10 cellular contexts compared by ENCODE assay signal in the genomic region with DNA sequence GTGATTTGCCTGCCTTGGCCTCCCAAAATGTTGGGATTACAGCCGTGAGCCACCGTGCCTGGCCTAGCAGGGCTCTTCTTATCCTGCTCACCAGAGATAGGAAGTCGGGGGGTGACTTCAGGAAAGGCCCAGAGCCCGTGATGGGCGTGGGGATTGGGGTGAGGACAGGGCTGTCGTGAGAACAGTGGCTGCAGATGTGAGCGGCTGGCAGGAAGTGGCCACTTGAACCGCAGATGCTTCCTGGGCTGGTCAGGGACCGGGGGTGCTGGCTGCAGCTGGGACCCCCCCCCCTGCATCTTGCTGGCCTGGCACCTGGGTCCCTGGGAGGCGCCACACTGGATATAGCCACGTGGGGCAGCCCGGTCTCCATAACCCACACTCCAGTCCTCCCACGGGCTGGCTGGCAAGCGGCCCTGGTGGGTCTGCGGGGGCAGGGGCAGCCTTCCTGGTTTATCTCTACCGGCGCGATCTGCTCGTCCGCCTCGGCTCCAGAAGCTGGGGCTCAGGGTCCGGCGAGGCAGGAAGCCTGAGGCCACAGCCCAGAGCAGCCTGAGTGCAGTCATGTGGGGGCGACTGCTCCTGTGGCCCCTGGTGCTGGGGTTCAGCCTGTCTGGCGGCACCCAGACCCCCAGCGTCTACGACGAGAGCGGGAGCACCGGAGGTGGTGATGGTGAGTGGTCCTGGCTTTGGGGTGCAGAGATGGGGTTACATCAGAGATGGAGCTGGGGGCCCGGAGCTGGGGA. TPM values are rescaled to one million over a fixed set of nuclear protein-coding genes. Genes with fewer than 3 reads are reported as not detected.
DNase-seq lines count a peak whose midpoint lies in the region; ATAC-seq, FAIRE-seq and TF ChIP-seq lines count a peak whose summit lies in the region.
"Had no signal": no experiment of that assay in that cellular context is flagged by ENCODE, and none has a peak within 500 bp of the region (broad histone marks: within the 10 kb centered on the region; RNA-seq: fewer than 3 reads in every experiment).

Gene F2RL3, plus strand, starts transcription at position 371 of the 743 bp plus-strand sequence. Its CDS starts 191 bp downstream, at position 562.

- peaks cover 6% of the 10 kb centered on the region for H3K4me1 Mint-ChIP-seq in CD8-positive, alpha-beta T cell (ENCODE audit: low read depth)

- intact Hi-C loops in endothelial cell of umbilical vein (cut with micrococcal nuclease): loop anchor here (1.0 to 5.0 kb wide), 4 partner anchors 9 to 36 kb away; no protein-coding TSS in a partner anchor
- intact Hi-C loops in gastrocnemius medialis (cut with DNase I; ENCODE audit: low total_unique reads): no loop called here
- intact Hi-C loops in CD8-positive, alpha-beta T cell (cut with DNase I, micrococcal nuclease): no loop called here

- H3K27ac ChIP-seq in KMS-11 (peak within 1 kb of the TSS; percentile 60), endothelial cell of umbilical vein (ENCODE audit: insufficient read depth, low read depth, low read length) (peak within 1 kb of the TSS; percentile 40), gastrocnemius medialis (peak within 1 kb of the TSS; percentile 33 to 74 (median 72))
- H3K27ac ChIP-seq in CD8-positive, alpha-beta T cell (ENCODE audit: low read depth, low read length): no peak within 1 kb of the TSS
- H3K27ac ChIP-seq: PC-9 had no signal

- H3K9ac ChIP-seq in KMS-11: peak within 1 kb of the TSS; percentile 52; the same call in 1 of the 2 replicates
- H3K9ac ChIP-seq in endothelial cell of umbilical vein (replicated peaks; ENCODE audit: extremely low read depth, insufficient read depth, low read length): peak within 1 kb of the TSS; percentile 17

- H3K9me3 Mint-ChIP-seq in CD8-positive, alpha-beta T cell: no peaks in the 10 kb centered on the region

- TF ChIP-seq CTCF in KMS-11 (conservative IDR thresholded peaks at IDR 0.05; ENCODE audit: low read depth, low read length) (no peak), endothelial cell of umbilical vein (IDR thresholded peaks at IDR 0.05; ENCODE audit: extremely low read depth in 1 of 2, insufficient read depth in 1 of 2, low read depth in 1 of 2, low read length in 2 of 2) (no peak), gastrocnemius medialis (IDR thresholded peaks at IDR 0.05 in 4 of 5, conservative IDR thresholded peaks at IDR 0.05 in 1 of 5) (no peak)
- no peak for TF ChIP-seq CTCF in CD8-positive, alpha-beta T cell (IDR thresholded peaks at IDR 0.05)

- peaks cover 27% of the 10 kb centered on the region for H3K27me3 Mint-ChIP-seq in CD8-positive, alpha-beta T cell (ENCODE audit: low read depth)

- H3K9me3 ChIP-seq in endothelial cell of umbilical vein (replicated peaks; ENCODE audit: control insufficient read depth, insufficient read depth, low read length) (no peaks in the 10 kb centered on the region), gastrocnemius medialis (no peaks in the 10 kb centered on the region)
- H3K9me3 ChIP-seq in CD8-positive, alpha-beta T cell (ENCODE audit: low read length): no peaks in the 10 kb centered on the region

- TF ChIP-seq POLR2A in GM18505 (IDR thresholded peaks at IDR 0.05; ENCODE audit: borderline replicate concordance, extremely low read depth, insufficient read depth, insufficient read length) (peak; percentile 27), endothelial cell of umbilical vein (IDR thresholded peaks at IDR 0.05; ENCODE audit: low read depth, low read length) (no peak), gastrocnemius medialis (IDR thresholded peaks at IDR 0.05) (peak in 1 of 2 donors; percentile 36)

- dilution Hi-C loops in endothelial cell of umbilical vein (cut with MboI; ENCODE audit: extremely low pct_ligation_motif_present, low sequenced_read_pairs): no loop called here

- no peak within 1 kb of the TSS for H3K27ac Mint-ChIP-seq in CD8-positive, alpha-beta T cell

- in situ Hi-C loops in gastrocnemius medialis (cut with MboI; ENCODE audit: low sequenced_read_pairs in 4 of 4): no loop called here

- POLR2A ChIA-PET in endothelial cell of umbilical vein (lab: Charles Lee): no interaction called here
- POLR2A ChIA-PET in CD8-positive, alpha-beta T cell (lab: Charles Lee): no interaction called here

- H3K4me3 ChIP-seq in KMS-11 (IDR thresholded peaks at IDR 0.05; ENCODE audit: insufficient read depth, low read depth, low read length) (no peak within 1 kb of the TSS), endothelial cell of umbilical vein (replicated peaks in 1 of 3; ENCODE audit: insufficient read depth in 1 of 3, low read depth in 1 of 3, low read length in 3 of 3) (no peak within 1 kb of the TSS), gastrocnemius medialis (peak within 1 kb of the TSS; percentile 22 to 51 (median 32))
- no peak within 1 kb of the TSS for H3K4me3 ChIP-seq in CD8-positive, alpha-beta T cell (ENCODE audit: low read depth, low read length)
- H3K4me3 ChIP-seq: PC-9 had no signal

- CTCF ChIA-PET in endothelial cell of umbilical vein (lab: Charles Lee): interaction anchor here (1.0 kb wide), 1 partner anchor 394 kb away, joined by 3 read pairs; no protein-coding TSS in a partner anchor
- CTCF ChIA-PET in CD8-positive, alpha-beta T cell (lab: Charles Lee): no interaction called here

- H4K20me1 ChIP-seq in KMS-11 (ENCODE audit: insufficient read depth) (no peaks in the 10 kb centered on the region), endothelial cell of umbilical vein (replicated peaks; ENCODE audit: control insufficient read depth, extremely low read depth, insufficient read depth, low read length) (no peaks in the 10 kb centered on the region)

- H3K79me2 ChIP-seq in KMS-11 (ENCODE audit: insufficient read depth, low read depth): 0 out of 2 replicates have a peak, but pooled peaks cover 12% of the 10 kb centered on the region
- H3K79me2 ChIP-seq in endothelial cell of umbilical vein (ENCODE audit: control insufficient read depth, insufficient read depth, low read length): no peaks in the 10 kb centered on the region

- peaks cover 76% of the 10 kb centered on the region for H3K4me1 ChIP-seq in KMS-11 (ENCODE audit: low read depth, poor library complexity, severe bottlenecking)
- peaks cover 14% of the 10 kb centered on the region for H3K4me1 ChIP-seq in endothelial cell of umbilical vein (ENCODE audit: control insufficient read depth, extremely low read depth, insufficient read depth, low read length)
- no peaks in the 10 kb centered on the region for H3K4me1 ChIP-seq in gastrocnemius medialis
- peaks cover 6% of the 10 kb centered on the region for H3K4me1 ChIP-seq in CD8-positive, alpha-beta T cell (ENCODE audit: insufficient read depth, low read length)

- no peaks in the 10 kb centered on the region for H3K36me3 Mint-ChIP-seq in CD8-positive, alpha-beta T cell

- peak; percentile 57 for FAIRE-seq in endothelial cell of umbilical vein (lab: Jason Lieb, UNC)

- DNase-seq in endothelial cell of umbilical vein (ENCODE audit: low read depth, low spot score): peak; percentile 73
- DNase-seq in gastrocnemius medialis: peak in 1 of 2 donors; percentile 36
- DNase-seq in DMS79 treated with DMSO at 0.1 percent for 48 hours (lab: John Stamatoyannopoulos, UW): no peak
- DNase-seq in Ammon's horn (ENCODE audit: low spot score): no peak
- no peak for DNase-seq in CD8-positive, alpha-beta T cell

- TSS peak; percentile 29 for BruUV-seq in endothelial cell of umbilical vein (replicated peaks; lab: Mats Ljungman, UMichigan)

- H2AFZ ChIP-seq in KMS-11 (ENCODE audit: low read depth) (peak within 1 kb of the TSS; percentile 21; the same call in 1 of the 2 replicates), endothelial cell of umbilical vein (ENCODE audit: low read depth, low read length) (peak within 1 kb of the TSS; percentile 17)
- H2AFZ ChIP-seq: PC-9 had no signal

- H3K27me3 ChIP-seq in KMS-11 (ENCODE audit: insufficient read depth, low read depth) (no peaks in the 10 kb centered on the region), endothelial cell of umbilical vein (ENCODE audit: control insufficient read depth in 2 of 2, insufficient read depth in 2 of 2, low read length in 2 of 2) (no peaks in the 10 kb centered on the region), gastrocnemius medialis (no peaks in the 10 kb centered on the region)
- H3K27me3 ChIP-seq in CD8-positive, alpha-beta T cell (ENCODE audit: insufficient read depth, low read length): no peaks in the 10 kb centered on the region

- H3K4me2 ChIP-seq in KMS-11 (peak within 1 kb of the TSS; percentile 47; the same call in 1 of the 2 replicates), endothelial cell of umbilical vein (ENCODE audit: insufficient read depth, low read length) (no peak within 1 kb of the TSS)
- H3K4me2 ChIP-seq: PC-9 had no signal

- no peak within 1 kb of the TSS for H3K4me3 Mint-ChIP-seq in CD8-positive, alpha-beta T cell

- ATAC-seq in GM18505 (IDR thresholded peaks at IDR 0.05; ENCODE audit: unreplicated experiment) (no peak), gastrocnemius medialis (peak; percentile 37 to 43), GM19463 (IDR thresholded peaks at IDR 0.05; ENCODE audit: unreplicated experiment) (no peak)
- no peak for ATAC-seq in CD8-positive, alpha-beta T cell

- H3K36me3 ChIP-seq in KMS-11 (ENCODE audit: insufficient read depth) (no peaks in the 10 kb centered on the region), endothelial cell of umbilical vein (ENCODE audit: control insufficient read depth in 2 of 2, extremely low read depth in 1 of 2, insufficient read depth in 2 of 2, low read length in 2 of 2) (no peaks in the 10 kb centered on the region), gastrocnemius medialis (no peaks in the 10 kb centered on the region)
- no peaks in the 10 kb centered on the region for H3K36me3 ChIP-seq in CD8-positive, alpha-beta T cell (ENCODE audit: insufficient read depth, low read length)

- H3K9me1 ChIP-seq in endothelial cell of umbilical vein (replicated peaks; ENCODE audit: control insufficient read depth, extremely low read depth, insufficient read depth, low read length): no peaks in the 10 kb centered on the region

TF ChIP-seq in endothelial cell of umbilical vein, 7 proteins besides CTCF, POLR2A, EP300 and RAD21 (continues in another document):
- TF ChIP-seq POLR2AphosphoS5 (IDR thresholded peaks at IDR 0.05; ENCODE audit: insufficient read depth, low read depth, low read length): peak; percentile 56
- TF ChIP-seq JUN (IDR thresholded peaks at IDR 0.05; ENCODE audit: borderline replicate concordance, insufficient read depth, insufficient read length, low read depth): no peak
- TF ChIP-seq EZH2 (IDR thresholded peaks at IDR 0.05; ENCODE audit: borderline replicate concordance, low read depth, low read length, severe bottlenecking): no peak
- TF ChIP-seq MYC (IDR thresholded peaks at IDR 0.05; ENCODE audit: low read depth, low read length): no peak

RNA-seq across cellular contexts. Expression of gene F2RL3, which starts in this region (rescaled TPM):
- total RNA-seq in endothelial cell of umbilical vein (1.2 TPM in 2 replicates), gastrocnemius medialis (1 to 10 TPM; 2.2 to 9.4 (median 6.3) TPM)
- polyA plus RNA-seq in endothelial cell of umbilical vein: 0.76 and 1.7 TPM in 2 replicates
- polyA plus RNA-seq in endothelial cell of umbilical vein (2011; cell fraction: cytosol; rRNA removed): 0.70 and 0.72 TPM in 2 replicates
- polyA plus RNA-seq in endothelial cell of umbilical vein (2011; cell fraction: nucleus; rRNA removed): 0.98 and 1.7 TPM in 2 replicates
- polyA plus RNA-seq in endothelial cell of umbilical vein (2012): 0.16 TPM in 2 replicates
- 1.4 and 2.7 TPM in 2 replicates for polyA minus RNA-seq in endothelial cell of umbilical vein
- not detected for polyA minus RNA-seq in endothelial cell of umbilical vein (2011; cell fraction: cytosol; rRNA and poly(A)+ RNA removed)
- 2.5 and 2.6 TPM in 2 replicates for polyA minus RNA-seq in endothelial cell of umbilical vein (2011; cell fraction: nucleus; rRNA and poly(A)+ RNA removed)
- not detected for total RNA-seq in CD8-positive, alpha-beta T cell
- total RNA-seq: epithelial cell of proximal tubule, PC-9 had no signal

Comparison
In these comparisons a context has a peak if more than half of its experiments do, and no peak if none do; other contexts are left out.
1. ATAC-seq: peak in gastrocnemius medialis (2 of 2); none in GM18505 (single experiment), CD8-positive, alpha-beta T cell (single experiment) and GM19463 (single experiment).
2. H3K4me3 ChIP-seq: peak in gastrocnemius medialis (4 of 4); none in KMS-11 (single experiment), endothelial cell of umbilical vein (0 of 3) and CD8-positive, alpha-beta T cell (single experiment).